In genomic region chrX:23749576-23749975, GRCh38 we compare ENCODE assay signal across 24 cellular contexts.
"Had no signal": no experiment of that assay in that cellular context is flagged by ENCODE, and none has a peak within 500 bp of the region (broad histone marks: within the 10 kb centered on the region; RNA-seq: fewer than 3 reads in every experiment).

No MANE protein-coding gene starts in this region.

- H3K9ac ChIP-seq: KMS-11 had no signal

- H3K36me3 Mint-ChIP-seq: activated naive CD8-positive, alpha-beta T cell; brain had no signal

- H3K27ac ChIP-seq: cardiac muscle cell, KMS-11, Peyer's patch had no signal

- H3K4me3 Mint-ChIP-seq: activated B cell treated with CpG ODN at 0.5 μM for 24 hours; activated CD4-positive, alpha-beta T cell treated with anti-CD3 and anti-CD28 coated beads, Interleukin-2, amount 10 ng/mL, durations not matched to agents 24 days and 14 days; activated naive CD4-positive, alpha-beta T cell treated with anti-CD3 and anti-CD28 coated beads for 36 hours; activated naive CD8-positive, alpha-beta T cell; activated T-helper 17 cell treated with anti-CD3 and anti-CD28 coated beads, Interleukin-2, amount 50 U/mL, for 72 hours; brain; T-helper 17 cell had no signal

- ATAC-seq: activated T-helper 17 cell treated with anti-CD3 and anti-CD28 coated beads, Interleukin-2, amount 50 U/mL, for 72 hours; T-helper 17 cell had no signal

- H3K27ac Mint-ChIP-seq: activated B cell treated with CpG ODN at 0.5 μM for 24 hours; activated CD4-positive, alpha-beta T cell treated with anti-CD3 and anti-CD28 coated beads, Interleukin-2, amount 10 ng/mL, durations not matched to agents 24 days and 14 days; activated naive CD4-positive, alpha-beta T cell treated with anti-CD3 and anti-CD28 coated beads for 36 hours; activated naive CD8-positive, alpha-beta T cell; activated T-helper 17 cell treated with anti-CD3 and anti-CD28 coated beads, Interleukin-2, amount 50 U/mL, for 72 hours had no signal

- H3K4me3 ChIP-seq: cardiac muscle cell, Peyer's patch had no signal

- H3K36me3 ChIP-seq: cardiac muscle cell, Peyer's patch had no signal

- H3K4me1 ChIP-seq: Peyer's patch had no signal

- DNase-seq: activated B cell treated with CpG ODN at 0.5 μM for 24 hours; activated CD4-positive, alpha-beta T cell treated with anti-CD3 and anti-CD28 coated beads for 1 hour; activated CD4-positive, alpha-beta T cell treated with anti-CD3 and anti-CD28 coated beads, Interleukin-2, amount 10 ng/mL, durations not matched to agents 24 days and 14 days; activated CD4-positive, alpha-beta T cell treated with anti-CD3 and anti-CD28 coated beads, Interleukin-2, amount 50 U/mL, for 48 hours; activated gamma-delta T cell; activated naive CD4-positive, alpha-beta T cell treated with anti-CD3 and anti-CD28 coated beads for 36 hours; activated T-cell treated with anti-CD3 and anti-CD28 coated beads for 4 hours; activated T-cell treated with anti-CD3 and anti-CD28 coated beads, Interleukin-2, amount 50 U/mL, for 48 hours; amygdala; NCI-H1105 treated with DMSO at 0.1 percent for 48 hours; NCI-H1436 treated with DMSO at 0.1 percent for 48 hours; NCI-H187 treated with DMSO at 0.1 percent for 48 hours; NCI-H2081 treated with DMSO at 0.1 percent for 48 hours; NCI-H446; NCI-H524; Peyer's patch; SHP77 treated with DMSO at 0.1 percent for 48 hours; T-helper 17 cell; T-helper 9 cell had no signal

- H3K9me3 Mint-ChIP-seq: activated B cell treated with CpG ODN at 0.5 μM for 24 hours; activated CD4-positive, alpha-beta T cell treated with anti-CD3 and anti-CD28 coated beads, Interleukin-2, amount 10 ng/mL, durations not matched to agents 24 days and 14 days; activated naive CD4-positive, alpha-beta T cell treated with anti-CD3 and anti-CD28 coated beads for 36 hours; activated T-helper 17 cell treated with anti-CD3 and anti-CD28 coated beads, Interleukin-2, amount 50 U/mL, for 72 hours; brain had no signal

- H3K9me3 ChIP-seq: Peyer's patch had no signal

- H3K27me3 Mint-ChIP-seq: activated B cell treated with CpG ODN at 0.5 μM for 24 hours; activated CD4-positive, alpha-beta T cell treated with anti-CD3 and anti-CD28 coated beads, Interleukin-2, amount 10 ng/mL, durations not matched to agents 24 days and 14 days; activated naive CD8-positive, alpha-beta T cell; activated T-helper 17 cell treated with anti-CD3 and anti-CD28 coated beads, Interleukin-2, amount 50 U/mL, for 72 hours; brain; T-helper 17 cell had no signal

- H3K27me3 ChIP-seq: cardiac muscle cell, Peyer's patch had no signal

- H3K4me2 ChIP-seq: KMS-11 had no signal
